Comparison of ENCODE assay signal across 1 cellular context in the genomic region with DNA sequence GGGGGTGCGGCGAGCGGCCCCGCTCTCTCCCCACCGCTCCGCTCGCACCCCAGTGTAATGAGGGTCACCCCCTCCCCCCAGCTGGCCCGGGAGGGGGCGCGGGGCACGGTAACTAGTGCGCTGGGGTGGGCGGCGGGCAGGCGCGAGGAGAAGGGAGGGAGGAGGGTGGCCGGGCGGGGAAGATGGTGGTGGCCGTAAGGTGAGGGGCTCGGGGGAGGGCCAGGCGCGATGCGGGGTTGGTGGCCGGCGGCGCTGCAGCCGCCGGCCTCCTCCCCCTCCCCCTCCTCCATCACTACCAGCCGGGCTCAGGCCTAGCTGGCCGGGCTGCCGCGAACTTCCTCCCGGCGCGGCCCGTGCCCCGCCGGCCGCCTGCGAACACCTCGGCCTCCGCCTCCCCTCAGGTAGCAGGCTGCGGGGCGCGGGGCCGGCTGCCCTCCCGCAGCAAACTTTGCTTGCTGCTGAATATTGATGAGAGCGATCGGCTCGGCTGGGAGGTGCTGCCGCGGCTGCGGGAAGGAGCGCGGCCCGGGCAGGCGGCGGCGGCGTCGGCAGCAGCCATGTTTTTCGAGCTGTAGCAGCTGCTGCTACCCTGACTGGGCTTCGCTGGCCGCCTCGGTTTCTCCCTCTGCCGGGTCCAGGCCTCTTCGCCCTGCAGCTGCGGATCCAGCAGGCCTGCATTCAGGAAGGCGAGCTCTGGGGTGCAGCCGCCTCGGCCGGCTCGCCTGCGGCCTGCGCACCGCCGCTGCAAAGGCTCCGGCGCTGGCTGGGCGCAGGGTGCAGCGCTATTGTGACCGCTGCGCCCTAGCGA.
TF ChIP-seq lines count a peak whose summit lies in the region.

No MANE protein-coding gene starts in this region.

TF ChIP-seq in K562, 482 proteins besides CTCF, POLR2A, EP300 and RAD21 (continued from another document and continues in another):
- TF ChIP-seq CREB5 (CRISPR knock-in tag; IDR thresholded peaks at IDR 0.05) (no peak), ZNF24 (IDR thresholded peaks at IDR 0.05) (no peak), ZBTB7A (IDR thresholded peaks at IDR 0.05; ENCODE audit: borderline replicate concordance, control insufficient read depth, low read depth, low read length) (peak; percentile 40; the same call in 1 of the 2 replicates), AFF4 (CRISPR knock-in tag; IDR thresholded peaks at IDR 0.05) (no peak), SAP30 (IDR thresholded peaks at IDR 0.05; ENCODE audit: borderline replicate concordance, insufficient read depth, low read depth, low read length, poor library complexity, severe bottlenecking) (peak; percentile 22), MBD2 (IDR thresholded peaks at IDR 0.05; ENCODE audit: borderline replicate concordance, low read depth) (no peak), HNRNPL (IDR thresholded peaks at IDR 0.05; ENCODE audit: low read depth, low read length) (no peak), SMAD1 (IDR thresholded peaks at IDR 0.05; ENCODE audit: low read depth, low read length, partially characterized antibody) (no peak), STAG1 (CRISPR knock-in tag; IDR thresholded peaks at IDR 0.05; ENCODE audit: borderline replicate concordance) (no peak), ADNP (tag; IDR thresholded peaks at IDR 0.05) (no peak), DDX20 (tag; IDR thresholded peaks at IDR 0.05; ENCODE audit: low read depth) (no peak), ZNF133 (CRISPR knock-in tag; IDR thresholded peaks at IDR 0.05) (no peak), CSDE1 (IDR thresholded peaks at IDR 0.05) (no peak), ZNF584 (CRISPR knock-in tag; IDR thresholded peaks at IDR 0.05; ENCODE audit: low read depth) (no peak; the same call in 1 of the 2 replicates), ZNF253 (CRISPR knock-in tag; conservative IDR thresholded peaks at IDR 0.05) (no peak), U2AF2 (optimal IDR thresholded peaks at IDR 0.05; ENCODE audit: low read depth, low read length) (no peak), PRPF4 (IDR thresholded peaks at IDR 0.05; ENCODE audit: insufficient read depth, low read depth, low read length, poor library complexity, severe bottlenecking) (peak; percentile 45), NONO (IDR thresholded peaks at IDR 0.05; ENCODE audit: low read depth in 2 of 2, low read length in 1 of 2) (no peak; a peak in 1 of 4 replicates), TCFL5 (CRISPR knock-in tag; conservative IDR thresholded peaks at IDR 0.05) (no peak), POLR2H (tag; IDR thresholded peaks at IDR 0.05; ENCODE audit: low read depth) (peak; percentile 11; the same call in 1 of the 2 replicates), CHCHD3 (CRISPR knock-in tag; IDR thresholded peaks at IDR 0.05) (no peak), JUND (IDR thresholded peaks at IDR 0.05; ENCODE audit: borderline replicate concordance, low read depth, low read length) (no peak), JUND (tag; IDR thresholded peaks at IDR 0.05; ENCODE audit: borderline replicate concordance, low read depth, low read length) (no peak), NRF1 (conservative IDR thresholded peaks at IDR 0.05 in 1 of 2, IDR thresholded peaks at IDR 0.05 in 1 of 2) (peak; percentile 80 to 83), LEF1 (IDR thresholded peaks at IDR 0.05) (no peak), ZNF75A (CRISPR knock-in tag; IDR thresholded peaks at IDR 0.05) (no peak), BACH1 (tag; IDR thresholded peaks at IDR 0.05) (no peak), PHTF2 (CRISPR knock-in tag; IDR thresholded peaks at IDR 0.05) (no peak), ARID1B (IDR thresholded peaks at IDR 0.05) (no peak), ZNF655 (CRISPR knock-in tag; IDR thresholded peaks at IDR 0.05) (no peak), CREB3 (tag; conservative IDR thresholded peaks at IDR 0.05; ENCODE audit: low read depth) (no peak), FOXJ3 (CRISPR knock-in tag; IDR thresholded peaks at IDR 0.05) (no peak), SP2 (IDR thresholded peaks at IDR 0.05; ENCODE audit: extremely low read depth, low read depth, low read length, poor library complexity, severe bottlenecking) (no peak), KLF13 (tag; IDR thresholded peaks at IDR 0.05; ENCODE audit: borderline replicate concordance, low read depth) (no peak), HMG20A (CRISPR knock-in tag; conservative IDR thresholded peaks at IDR 0.05) (no peak), GTF2F1 (IDR thresholded peaks at IDR 0.05; ENCODE audit: low read depth, low read length) (0 out of 2 replicates have a peak, but pooled peaks have one; percentile 16), JUN (IDR thresholded peaks at IDR 0.05; ENCODE audit: borderline replicate concordance, low read depth, low read length) (no peak), JUN (CRISPR knock-in tag; IDR thresholded peaks at IDR 0.05; ENCODE audit: borderline replicate concordance) (no peak; the same call in 1 of the 2 replicates), ZNF592 (IDR thresholded peaks at IDR 0.05) (peak; percentile 72), MED1 (CRISPR knock-in tag; IDR thresholded peaks at IDR 0.05; ENCODE audit: borderline replicate concordance) (no peak), PTBP1 (IDR thresholded peaks at IDR 0.05; ENCODE audit: low read depth, low read length) (no peak), HDAC8 (tag; IDR thresholded peaks at IDR 0.05) (no peak), BCL6 (CRISPR knock-in tag; IDR thresholded peaks at IDR 0.05) (no peak), RFX7 (CRISPR knock-in tag; IDR thresholded peaks at IDR 0.05) (no peak), ZNF197 (CRISPR knock-in tag; IDR thresholded peaks at IDR 0.05; ENCODE audit: low read depth) (no peak; the same call in 1 of the 2 replicates), KDM1A (IDR thresholded peaks at IDR 0.05) (peak in 1 of 2 experiments; percentile 81; a peak in 2 of 4 replicates)
- TF ChIP-seq, protein P1, sequence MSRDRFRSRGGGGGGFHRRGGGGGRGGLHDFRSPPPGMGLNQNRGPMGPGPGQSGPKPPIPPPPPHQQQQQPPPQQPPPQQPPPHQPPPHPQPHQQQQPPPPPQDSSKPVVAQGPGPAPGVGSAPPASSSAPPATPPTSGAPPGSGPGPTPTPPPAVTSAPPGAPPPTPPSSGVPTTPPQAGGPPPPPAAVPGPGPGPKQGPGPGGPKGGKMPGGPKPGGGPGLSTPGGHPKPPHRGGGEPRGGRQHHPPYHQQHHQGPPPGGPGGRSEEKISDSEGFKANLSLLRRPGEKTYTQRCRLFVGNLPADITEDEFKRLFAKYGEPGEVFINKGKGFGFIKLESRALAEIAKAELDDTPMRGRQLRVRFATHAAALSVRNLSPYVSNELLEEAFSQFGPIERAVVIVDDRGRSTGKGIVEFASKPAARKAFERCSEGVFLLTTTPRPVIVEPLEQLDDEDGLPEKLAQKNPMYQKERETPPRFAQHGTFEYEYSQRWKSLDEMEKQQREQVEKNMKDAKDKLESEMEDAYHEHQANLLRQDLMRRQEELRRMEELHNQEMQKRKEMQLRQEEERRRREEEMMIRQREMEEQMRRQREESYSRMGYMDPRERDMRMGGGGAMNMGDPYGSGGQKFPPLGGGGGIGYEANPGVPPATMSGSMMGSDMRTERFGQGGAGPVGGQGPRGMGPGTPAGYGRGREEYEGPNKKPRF (IDR thresholded peaks at IDR 0.05; ENCODE audit: low read depth, low read length): no peak
- TF ChIP-seq, protein P2, sequence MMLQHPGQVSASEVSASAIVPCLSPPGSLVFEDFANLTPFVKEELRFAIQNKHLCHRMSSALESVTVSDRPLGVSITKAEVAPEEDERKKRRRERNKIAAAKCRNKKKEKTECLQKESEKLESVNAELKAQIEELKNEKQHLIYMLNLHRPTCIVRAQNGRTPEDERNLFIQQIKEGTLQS (IDR thresholded peaks at IDR 0.05): no peak
- TF ChIP-seq, protein P2 (CRISPR knock-in tag; conservative IDR thresholded peaks at IDR 0.05): peak; percentile 39; the same call in 1 of the 2 replicates
- TF ChIP-seq, protein P3, sequence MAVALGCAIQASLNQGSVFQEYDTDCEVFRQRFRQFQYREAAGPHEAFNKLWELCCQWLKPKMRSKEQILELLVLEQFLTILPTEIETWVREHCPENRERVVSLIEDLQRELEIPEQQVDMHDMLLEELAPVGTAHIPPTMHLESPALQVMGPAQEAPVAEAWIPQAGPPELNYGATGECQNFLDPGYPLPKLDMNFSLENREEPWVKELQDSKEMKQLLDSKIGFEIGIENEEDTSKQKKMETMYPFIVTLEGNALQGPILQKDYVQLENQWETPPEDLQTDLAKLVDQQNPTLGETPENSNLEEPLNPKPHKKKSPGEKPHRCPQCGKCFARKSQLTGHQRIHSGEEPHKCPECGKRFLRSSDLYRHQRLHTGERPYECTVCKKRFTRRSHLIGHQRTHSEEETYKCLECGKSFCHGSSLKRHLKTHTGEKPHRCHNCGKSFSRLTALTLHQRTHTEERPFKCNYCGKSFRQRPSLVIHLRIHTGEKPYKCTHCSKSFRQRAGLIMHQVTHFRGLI (CRISPR knock-in tag; IDR thresholded peaks at IDR 0.05): no peak
